ENCODE assay signal across 3 cellular contexts in the genomic region with DNA sequence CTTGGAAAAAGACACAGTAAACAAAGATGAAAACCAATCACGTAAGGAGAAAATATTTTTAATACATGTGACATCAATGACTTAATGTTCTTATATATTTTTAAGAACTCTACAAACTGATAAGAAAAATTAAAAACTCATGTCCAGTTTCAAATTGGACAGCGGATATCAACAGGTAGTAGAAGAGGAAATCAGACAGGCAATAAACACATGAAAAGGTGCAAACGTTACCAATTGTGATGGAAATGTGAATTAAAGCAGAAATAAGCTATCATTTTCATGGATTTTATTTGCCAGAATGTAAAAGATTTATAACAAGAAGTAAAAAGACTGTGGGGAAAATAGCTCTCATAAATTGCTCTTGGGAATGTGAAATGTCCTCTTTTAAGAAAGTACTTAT.
"Had no signal": no experiment of that assay in that cellular context is flagged by ENCODE, and none has a peak within 500 bp of the region (broad histone marks: within the 10 kb centered on the region; RNA-seq: fewer than 3 reads in every experiment).

No MANE protein-coding gene starts in this region.

- ATAC-seq: GM12878 had no signal

- H3K4me3 ChIP-seq: GM12878 had no signal

- DNase-seq: GDM1, GF-D8 had no signal
